Comparison of ENCODE assay signal across 8 cellular contexts in the genomic region with DNA sequence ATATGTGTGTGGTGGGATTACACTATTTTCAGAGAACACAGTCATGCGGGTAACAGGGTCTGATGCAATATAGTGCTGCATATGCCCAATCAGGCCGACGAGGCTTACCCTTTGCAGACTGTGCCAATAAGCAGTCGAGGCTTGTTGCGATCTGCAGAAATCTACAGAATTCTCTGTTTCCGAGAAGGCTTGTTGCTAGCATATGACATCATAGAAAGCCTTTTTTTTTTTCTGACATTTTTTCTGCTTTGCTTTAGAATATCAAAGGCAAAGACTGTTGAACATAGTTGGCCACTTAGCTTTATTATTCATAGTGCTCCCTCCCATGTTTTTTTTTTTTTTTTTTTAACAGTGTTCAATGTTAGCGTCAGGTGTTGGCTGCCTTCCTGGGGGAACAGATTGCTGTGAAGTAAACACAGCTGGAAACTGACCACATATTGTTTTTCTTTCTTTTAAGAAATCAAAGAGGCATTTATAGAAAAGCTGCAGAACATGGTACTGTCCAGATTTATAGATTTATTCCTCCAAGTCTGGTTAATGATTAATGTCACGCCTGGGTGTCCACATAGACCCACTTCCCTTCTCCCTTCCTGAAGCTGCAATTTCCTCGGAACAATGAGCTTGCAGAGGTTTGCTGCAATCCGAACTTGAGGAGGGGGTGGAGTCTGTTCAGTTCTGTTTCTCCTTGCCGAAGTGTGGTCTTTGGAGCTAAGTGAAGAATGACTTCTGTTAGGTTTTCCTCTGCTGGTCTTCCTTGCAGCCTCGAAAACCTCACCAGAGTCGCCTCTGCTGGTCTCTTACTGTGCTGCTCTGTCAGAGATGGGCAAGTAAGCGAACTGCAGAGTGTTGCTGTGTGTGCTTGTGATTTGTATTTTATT.
DNase-seq lines count a peak whose midpoint lies in the region; ATAC-seq and TF ChIP-seq lines count a peak whose summit lies in the region.

No MANE protein-coding gene starts in this region.

- H3K9me3 Mint-ChIP-seq in Calu3 (ENCODE audit: low read depth, unreplicated experiment) (no peaks in the 10 kb centered on the region), nephron (no peaks in the 10 kb centered on the region)
- no peaks in the 10 kb centered on the region for H3K9me3 Mint-ChIP-seq in activated CD4-positive, alpha-beta memory T cell treated with anti-CD3 and anti-CD28 coated beads for 36 hours

- ATAC-seq in HG02852 (IDR thresholded peaks at IDR 0.05; ENCODE audit: unreplicated experiment) (peak; percentile 30), GM18519 (IDR thresholded peaks at IDR 0.05; ENCODE audit: low FRiP score, unreplicated experiment) (no peak)

- TF ChIP-seq CTCF in Calu3 (IDR thresholded peaks at IDR 0.05; ENCODE audit: unreplicated experiment) (no peak), OCI-LY1 (IDR thresholded peaks at IDR 0.05; ENCODE audit: low read length) (no peak), nephron (IDR thresholded peaks at IDR 0.05; ENCODE audit: unreplicated experiment in 3 of 3) (no peak)

- peak overlapping the region; percentile 50 for H3K4me2 ChIP-seq in OCI-LY1 (ENCODE audit: low read length)

- H3K9ac ChIP-seq in OCI-LY1 (ENCODE audit: low read length), result peak overlapping the region; percentile 6; the same call in 1 of the 2 replicates

- H3K9me2 ChIP-seq in OCI-LY1 (ENCODE audit: low read depth, low read length), result no peaks in the 10 kb centered on the region

- CTCF ChIA-PET in Calu3 (lab: Charles Lee), result interaction anchor here (0.6 to 1.9 kb wide), 9 partner anchors 9 to 167 kb away, joined by 3 to 8 read pairs (median 5); a partner anchor contains a TSS
- CTCF ChIA-PET in activated CD4-positive, alpha-beta memory T cell treated with anti-CD3 and anti-CD28 coated beads for 36 hours (lab: Charles Lee), result no interaction called here

- peak overlapping the region; percentile 36 for H3K4me3 ChIP-seq in OCI-LY1 (ENCODE audit: low read depth, low read length, poor library complexity, severe bottlenecking)

- H3K4me1 Mint-ChIP-seq in Calu3 (ENCODE audit: low read depth, unreplicated experiment), result peaks cover 41% of the 10 kb centered on the region
- peaks cover 33% of the 10 kb centered on the region for H3K4me1 Mint-ChIP-seq in nephron
- H3K4me1 Mint-ChIP-seq in activated CD4-positive, alpha-beta memory T cell treated with anti-CD3 and anti-CD28 coated beads for 36 hours (ENCODE audit: low read depth), result peaks cover 2% of the 10 kb centered on the region

- POLR2A ChIA-PET in activated CD4-positive, alpha-beta memory T cell treated with anti-CD3 and anti-CD28 coated beads for 36 hours (lab: Charles Lee), result no interaction called here

- DNase-seq in Calu3 (peak; percentile 51), fibroblast of gingiva (ENCODE audit: low read depth) (peak; percentile 90), activated gamma-delta T cell treated with Interleukin-2 at 50 U/mL for 16 hours (no peak)
- no peak for DNase-seq in activated CD4-positive, alpha-beta memory T cell treated with anti-CD3 and anti-CD28 coated beads for 36 hours

- no peaks in the 10 kb centered on the region for H3K27me3 ChIP-seq in OCI-LY1 (ENCODE audit: insufficient read depth, low read length)

- H3K4me3 Mint-ChIP-seq in Calu3 (ENCODE audit: low read depth, unreplicated experiment) (peak overlapping the region; percentile 80), nephron (peak overlapping the region; percentile 71 to 79 (median 76))
- no peak overlapping the region for H3K4me3 Mint-ChIP-seq in activated CD4-positive, alpha-beta memory T cell treated with anti-CD3 and anti-CD28 coated beads for 36 hours

- BruUV-seq in Calu3 (replicated peaks; lab: Mats Ljungman, UMichigan), result no TSS peak

- H3K27me3 Mint-ChIP-seq in Calu3 (ENCODE audit: unreplicated experiment) (no peaks in the 10 kb centered on the region), nephron (ENCODE audit: low read depth) (no peaks in the 10 kb centered on the region)
- no peaks in the 10 kb centered on the region for H3K27me3 Mint-ChIP-seq in activated CD4-positive, alpha-beta memory T cell treated with anti-CD3 and anti-CD28 coated beads for 36 hours

- no peaks in the 10 kb centered on the region for H3F3A ChIP-seq in OCI-LY1 (ENCODE audit: insufficient read depth, low read length)

- no peaks in the 10 kb centered on the region for H3K79me2 ChIP-seq in OCI-LY1 (ENCODE audit: insufficient read depth, low read length)

- H3K27ac Mint-ChIP-seq in Calu3 (ENCODE audit: unreplicated experiment) (peak overlapping the region; percentile 78), nephron (peak overlapping the region; percentile 86 to 92 (median 92))
- H3K27ac Mint-ChIP-seq in activated CD4-positive, alpha-beta memory T cell treated with anti-CD3 and anti-CD28 coated beads for 36 hours, result no peak overlapping the region

- H4K20me1 ChIP-seq in OCI-LY1 (ENCODE audit: insufficient read depth, low read length), result no peaks in the 10 kb centered on the region

- H3K36me3 Mint-ChIP-seq in Calu3 (ENCODE audit: insufficient read depth, unreplicated experiment) (peaks cover 11% of the 10 kb centered on the region), nephron (ENCODE audit: low read depth) (peaks cover 13% of the 10 kb centered on the region)
- peaks cover 7% of the 10 kb centered on the region for H3K36me3 Mint-ChIP-seq in activated CD4-positive, alpha-beta memory T cell treated with anti-CD3 and anti-CD28 coated beads for 36 hours

- H3K27ac ChIP-seq in OCI-LY1 (ENCODE audit: low read depth, low read length, poor library complexity, severe bottlenecking), result peak overlapping the region; percentile 61

- 0 out of 2 replicates have a peak, but pooled peaks cover 3% of the 10 kb centered on the region for H3K36me3 ChIP-seq in OCI-LY1 (ENCODE audit: insufficient read depth, low read length)

- no peak overlapping the region for H2AFZ ChIP-seq in OCI-LY1 (ENCODE audit: low read length)

- H3K9me3 ChIP-seq in OCI-LY1 (ENCODE audit: low read length), result no peaks in the 10 kb centered on the region

- intact Hi-C loops in Calu3 (cut with micrococcal nuclease; ENCODE audit: unreplicated experiment), result loop anchor here (2.0 to 5.0 kb wide), 3 partner anchors 35 to 165 kb away; no protein-coding TSS in a partner anchor
- intact Hi-C loops in activated CD4-positive, alpha-beta memory T cell treated with anti-CD3 and anti-CD28 coated beads for 36 hours (cut with micrococcal nuclease), result no loop called here

- peaks cover 56% of the 10 kb centered on the region for H3K4me1 ChIP-seq in OCI-LY1 (ENCODE audit: insufficient read depth, low read length, severe bottlenecking)

Comparison
In these comparisons a context has a peak if more than half of its experiments do, and no peak if none do; other contexts are left out.
1. DNase-seq: peak in Calu3 (single experiment) and fibroblast of gingiva (single experiment); none in activated gamma-delta T cell treated with Interleukin-2 at 50 U/mL for 16 hours (single experiment) and activated CD4-positive, alpha-beta memory T cell treated with anti-CD3 and anti-CD28 coated beads for 36 hours (single experiment).